24 cellular contexts compared by ENCODE assay signal in the genomic region with DNA sequence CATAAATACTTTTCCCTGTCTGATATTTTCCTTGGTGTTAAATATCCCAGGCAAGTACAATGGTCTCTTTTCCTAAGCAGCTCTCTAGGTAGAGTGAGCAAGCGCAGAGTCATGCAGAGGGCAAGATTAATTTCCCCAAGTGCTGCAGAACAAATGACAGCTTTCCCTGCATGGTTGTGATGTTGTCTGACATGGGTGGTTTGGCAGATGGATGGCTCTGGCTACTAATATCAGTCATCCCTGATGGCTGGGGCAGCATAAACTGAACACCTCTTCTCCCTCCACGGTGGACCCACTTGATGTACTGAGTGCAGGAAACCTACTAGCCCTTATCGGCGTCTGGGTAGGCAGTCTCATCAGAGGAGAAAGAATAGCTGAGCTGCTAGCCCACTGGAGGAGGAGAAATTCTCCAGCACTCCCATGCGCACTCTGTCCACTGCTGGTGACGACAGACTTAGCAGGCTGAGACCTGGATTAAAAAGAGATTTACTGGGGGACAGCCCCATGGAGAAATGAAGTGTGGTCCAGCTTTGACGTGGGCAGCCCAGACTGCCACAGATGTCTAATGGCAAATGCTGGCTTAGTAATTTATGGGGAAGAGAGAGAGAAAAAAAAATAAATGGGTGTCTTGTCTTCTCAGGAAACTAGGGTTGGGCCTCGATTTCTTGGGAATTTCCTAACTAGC.
DNase-seq lines count a peak whose midpoint lies in the region; TF ChIP-seq lines count a peak whose summit lies in the region.
"Had no signal": no experiment of that assay in that cellular context is flagged by ENCODE, and none has a peak within 500 bp of the region (broad histone marks: within the 10 kb centered on the region; RNA-seq: fewer than 3 reads in every experiment).

No MANE protein-coding gene starts in this region.

- H3K4me3 ChIP-seq in ACC112 (ENCODE audit: low read depth, low read length) (no peak overlapping the region), fibroblast of pulmonary artery (replicated peaks; ENCODE audit: low read depth, low read length) (no peak overlapping the region), ascending aorta (no peak overlapping the region)
- H3K4me3 ChIP-seq: colonic mucosa had no signal

- no peaks in the 10 kb centered on the region for H3K9me3 ChIP-seq in ascending aorta
- H3K9me3 ChIP-seq: colonic mucosa had no signal

- intact Hi-C loops in ascending aorta (cut with DNase I), result no loop called here

- H2AFZ ChIP-seq in ACC112 (ENCODE audit: low read length, unreplicated experiment), result no peak overlapping the region
- H2AFZ ChIP-seq: parathyroid adenoma had no signal

- DNase-seq in RPMI7951 (ENCODE audit: low read depth) (peak; percentile 45), fibroblast of pulmonary artery (ENCODE audit: low read depth) (peak; percentile 21), myocyte (ENCODE audit: low read depth) (peak; percentile 24), middle frontal gyrus (ENCODE audit: extremely low spot score, low spot score) (no peak), ascending aorta (ENCODE audit: low spot score in 2 of 2) (no peak), NCI-H1436 treated with DMSO at 0.1 percent for 48 hours (lab: John Stamatoyannopoulos, UW) (no peak)
- DNase-seq: activated CD4-positive, alpha-beta T cell treated with anti-CD3 and anti-CD28 coated beads for 4 hours; activated gamma-delta T cell; activated T-cell treated with anti-CD3 and anti-CD28 coated beads, Interleukin-2, amount 50 U/mL, for 24 hours; colonic mucosa; DMS79; effector memory CD4-positive, alpha-beta T cell; erythroblast; foreskin keratinocyte; GF-D8; midbrain; NCI-H1105; NCI-H2029 treated with DMSO at 0.1 percent for 48 hours; NCI-H226; stimulated activated CD4-positive, alpha-beta T cell treated with anti-CD3 and anti-CD28 coated beads, Interleukin-2, amount 100 ng/mL, for 48 hours; T-helper 2 cell had no signal

- peaks cover 64% of the 10 kb centered on the region for H3K79me2 ChIP-seq in ACC112 (ENCODE audit: control insufficient read depth, insufficient read depth, low read length, unreplicated experiment)
- H3K79me2 ChIP-seq: parathyroid adenoma had no signal

- no peaks in the 10 kb centered on the region for H3K27me3 ChIP-seq in ACC112 (ENCODE audit: insufficient read depth, low read length)
- H3K27me3 ChIP-seq in ascending aorta, result no peaks in the 10 kb centered on the region
- H3K27me3 ChIP-seq: colonic mucosa, foreskin keratinocyte had no signal

- peaks cover 30% of the 10 kb centered on the region; the same call in 1 of the 2 replicates for H3K36me3 ChIP-seq in ACC112 (ENCODE audit: insufficient read depth, low read length)
- H3K36me3 ChIP-seq in ascending aorta, result peaks cover 4 to 15% of the 10 kb centered on the region in 2 donors
- H3K36me3 ChIP-seq: colonic mucosa had no signal

- H3K4me1 ChIP-seq in ACC112 (ENCODE audit: control insufficient read depth, insufficient read depth, low read length, unreplicated experiment), result peaks cover 49% of the 10 kb centered on the region
- H3K4me1 ChIP-seq in ascending aorta, result peaks cover 13 to 57% of the 10 kb centered on the region in 2 donors
- H3K4me1 ChIP-seq: colonic mucosa, parathyroid adenoma had no signal

- H3K27ac ChIP-seq in ACC112 (ENCODE audit: low read depth, low read length), result peak overlapping the region; percentile 22; the same call in 1 of the 2 replicates
- H3K27ac ChIP-seq in ascending aorta, result peak overlapping the region in 1 of 2 donors; percentile 55
- H3K27ac ChIP-seq: C4-2B, colonic mucosa, foreskin keratinocyte, parathyroid adenoma had no signal

- TF ChIP-seq CTCF in fibroblast of pulmonary artery (IDR thresholded peaks at IDR 0.05; ENCODE audit: low read length, missing control alignments) (no peak), ascending aorta (IDR thresholded peaks at IDR 0.05) (no peak)

Comparison
In these comparisons a context has a peak if more than half of its experiments do, and no peak if none do; other contexts are left out.
1. DNase-seq: peak in RPMI7951 (single experiment), fibroblast of pulmonary artery (single experiment) and myocyte (single experiment); none in middle frontal gyrus (single experiment), ascending aorta (0 of 2) and NCI-H1436 treated with DMSO at 0.1 percent for 48 hours (single experiment).